25 cellular contexts compared by ENCODE assay signal in the genomic region with DNA sequence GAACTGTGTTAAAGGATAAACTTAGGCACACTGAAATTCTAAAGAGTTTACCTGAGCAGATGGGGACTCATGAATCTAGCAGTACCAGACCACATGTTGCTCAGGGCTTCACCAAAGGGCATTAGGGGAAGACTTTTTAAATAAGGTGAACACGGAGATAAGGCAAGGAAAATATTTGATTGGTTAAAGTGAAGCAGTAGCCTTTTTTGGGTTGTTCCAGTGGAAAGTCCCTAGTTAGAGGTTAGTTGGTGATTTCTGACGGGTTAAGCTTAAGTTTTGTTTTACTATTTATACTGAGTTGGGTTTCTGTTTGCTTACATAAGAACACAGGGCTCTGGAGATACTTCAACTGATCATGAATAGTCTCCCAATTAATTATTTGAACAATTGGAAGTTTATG.
A peak's percentile ranks its signal among the peaks of the same experiment; 100 is the strongest.
DNase-seq lines count a peak whose midpoint lies in the region; ATAC-seq, FAIRE-seq and TF ChIP-seq lines count a peak whose summit lies in the region.
"Had no signal": no experiment of that assay in that cellular context is flagged by ENCODE, and none has a peak within 500 bp of the region (broad histone marks: within the 10 kb centered on the region; RNA-seq: fewer than 3 reads in every experiment).

No MANE protein-coding gene starts in this region.

- no peak overlapping the region for H3K23ac ChIP-seq in mesenchymal stem cell (ENCODE audit: low read length in 2 of 2)

- H3K36me3 Mint-ChIP-seq in activated naive CD4-positive, alpha-beta T cell treated with anti-CD3 and anti-CD28 coated beads, Interleukin-2, amount 50 U/mL, for 72 hours, result no peaks in the 10 kb centered on the region
- peaks cover 0 to 3% (median 0%) of the 10 kb centered on the region in 3 donors for H3K36me3 Mint-ChIP-seq in naive thymus-derived CD8-positive, alpha-beta T cell
- H3K36me3 Mint-ChIP-seq: activated naive CD8-positive, alpha-beta T cell had no signal

- DNase-seq in D721Med (ENCODE audit: insufficient read length, low spot score) (no peak), mesenchymal stem cell (no peak), BE2C (no peak)
- no peak for DNase-seq in activated naive CD4-positive, alpha-beta T cell treated with anti-CD3 and anti-CD28 coated beads, Interleukin-2, amount 50 U/mL, for 72 hours (ENCODE audit: low spot score in 2 of 2)
- DNase-seq in naive thymus-derived CD8-positive, alpha-beta T cell, result no peak
- DNase-seq: activated T-cell treated with anti-CD3 and anti-CD28 coated beads, Interleukin-2, amount 50 U/mL, for 4 hours; body of pancreas; heart left ventricle; immature natural killer cell; lower lobe of right lung; NCI-H1092 treated with DMSO at 0.1 percent for 48 hours; NCI-H2081; NCI-H446; stimulated activated CD4-positive, alpha-beta T cell treated with anti-CD3 and anti-CD28 coated beads, Interleukin-4, amount 100 ng/mL, for 4 hours; T1000; upper lobe of left lung had no signal

- peaks cover 0 to 1% (median 0%) of the 10 kb centered on the region in 5 donors for H3K27me3 Mint-ChIP-seq in naive thymus-derived CD8-positive, alpha-beta T cell
- H3K27me3 Mint-ChIP-seq: activated naive CD8-positive, alpha-beta T cell had no signal

- H3K36me3 ChIP-seq in mesenchymal stem cell (ENCODE audit: control insufficient read depth in 1 of 2, insufficient read depth in 2 of 2, low read depth in 1 of 2, low read length in 2 of 2) (no peaks in the 10 kb centered on the region), BE2C (no peaks in the 10 kb centered on the region)
- H3K36me3 ChIP-seq: BLaER1, heart left ventricle, lower lobe of right lung, upper lobe of left lung had no signal

- H3K4me1 ChIP-seq in mesenchymal stem cell (ENCODE audit: control insufficient read depth, insufficient read depth, low read depth, low read length) (no peaks in the 10 kb centered on the region), BE2C (no peaks in the 10 kb centered on the region)
- H3K4me1 ChIP-seq: BLaER1, body of pancreas, heart left ventricle, lower lobe of right lung, upper lobe of left lung had no signal

- ATAC-seq in GM19023 (IDR thresholded peaks at IDR 0.05; ENCODE audit: unreplicated experiment) (peak; percentile 72), HG02610 (IDR thresholded peaks at IDR 0.05; ENCODE audit: unreplicated experiment) (peak; percentile 75), HG03159 (IDR thresholded peaks at IDR 0.05; ENCODE audit: unreplicated experiment) (peak; percentile 57)
- no peak for ATAC-seq in activated naive CD4-positive, alpha-beta T cell treated with anti-CD3 and anti-CD28 coated beads, Interleukin-2, amount 50 U/mL, for 72 hours
- ATAC-seq in naive thymus-derived CD8-positive, alpha-beta T cell, result no peak
- ATAC-seq: activated T-cell treated with anti-CD3 and anti-CD28 coated beads, Interleukin-2, amount 50 U/mL, for 4 hours; body of pancreas; heart left ventricle; lower lobe of right lung had no signal

- H2BK15ac ChIP-seq in mesenchymal stem cell (ENCODE audit: low read depth, poor library complexity, severe bottlenecking), result no peak overlapping the region

- H3K27ac Mint-ChIP-seq in activated naive CD4-positive, alpha-beta T cell treated with anti-CD3 and anti-CD28 coated beads, Interleukin-2, amount 50 U/mL, for 72 hours, result no peak overlapping the region
- H3K27ac Mint-ChIP-seq in naive thymus-derived CD8-positive, alpha-beta T cell, result no peak overlapping the region
- H3K27ac Mint-ChIP-seq: activated naive CD8-positive, alpha-beta T cell; immature natural killer cell had no signal

- H3K18ac ChIP-seq in mesenchymal stem cell (ENCODE audit: low read depth in 1 of 2, low read length in 2 of 2), result no peak overlapping the region

- H3K9me3 ChIP-seq in mesenchymal stem cell (ENCODE audit: control insufficient read depth, low read length), result peaks cover 12% of the 10 kb centered on the region
- no peaks in the 10 kb centered on the region for H3K9me3 ChIP-seq in BE2C
- H3K9me3 ChIP-seq: BLaER1, body of pancreas, lower lobe of right lung, upper lobe of left lung had no signal

- no peaks in the 10 kb centered on the region for H3K27me3 ChIP-seq in mesenchymal stem cell (ENCODE audit: control insufficient read depth in 1 of 2, insufficient read depth in 1 of 2, low read length in 2 of 2)
- H3K27me3 ChIP-seq in BE2C, result no peaks in the 10 kb centered on the region
- H3K27me3 ChIP-seq: BLaER1, body of pancreas, heart left ventricle, upper lobe of left lung had no signal

- 34% methylated on average over 2 of the region's 2 CpGs for whole genome bisulfite sequencing in mesenchymal stem cell

- no peak overlapping the region for H2BK120ac ChIP-seq in mesenchymal stem cell (ENCODE audit: low read depth, low read length)

- H3K27ac ChIP-seq in mesenchymal stem cell (ENCODE audit: low read length, poor library complexity, severe bottlenecking), result no peak overlapping the region
- H3K27ac ChIP-seq: 22Rv1, BLaER1, body of pancreas, heart left ventricle, lower lobe of right lung, SK-N-MC, upper lobe of left lung had no signal

- peak; percentile 61 for FAIRE-seq in D721Med (lab: Jason Lieb, UNC)
- FAIRE-seq: endometrium, GM19239 had no signal

- no peak overlapping the region for H2BK5ac ChIP-seq in mesenchymal stem cell (ENCODE audit: low read depth, low read length, poor library complexity, severe bottlenecking)

- H2AFZ ChIP-seq in mesenchymal stem cell (ENCODE audit: low read depth, low read length), result no peak overlapping the region

- no peak overlapping the region for H4K91ac ChIP-seq in mesenchymal stem cell (ENCODE audit: low read length)

- no peak overlapping the region for H2AK5ac ChIP-seq in mesenchymal stem cell (ENCODE audit: low read length, severe bottlenecking)

- H3K14ac ChIP-seq in mesenchymal stem cell (ENCODE audit: low read length in 2 of 2), result no peak overlapping the region

- H3K4me3 ChIP-seq in mesenchymal stem cell (ENCODE audit: insufficient read depth in 1 of 2, low read depth in 1 of 2, low read length in 2 of 2) (no peak overlapping the region), BE2C (ENCODE audit: low read depth, low read length) (no peak overlapping the region)
- H3K4me3 ChIP-seq: BLaER1, body of pancreas, heart left ventricle, lower lobe of right lung, SK-N-MC, upper lobe of left lung had no signal

- H3K4me1 Mint-ChIP-seq in naive thymus-derived CD8-positive, alpha-beta T cell, result no peaks in the 10 kb centered on the region
- H3K4me1 Mint-ChIP-seq: immature natural killer cell had no signal

- no peak overlapping the region for H3K4me3 Mint-ChIP-seq in naive thymus-derived CD8-positive, alpha-beta T cell
- H3K4me3 Mint-ChIP-seq: activated naive CD8-positive, alpha-beta T cell; activated T-cell treated with anti-CD3 and anti-CD28 coated beads, Interleukin-2, amount 50 U/mL, for 4 hours; immature natural killer cell had no signal

- H2BK12ac ChIP-seq in mesenchymal stem cell (ENCODE audit: low read length in 2 of 2), result no peak overlapping the region

- POLR2A ChIA-PET in naive thymus-derived CD8-positive, alpha-beta T cell (lab: Charles Lee), result no interaction called here

- H3K9me3 Mint-ChIP-seq in activated naive CD4-positive, alpha-beta T cell treated with anti-CD3 and anti-CD28 coated beads, Interleukin-2, amount 50 U/mL, for 72 hours, result peaks cover 0 to 5% of the 10 kb centered on the region in 2 donors
- peaks cover 0 to 7% (median 0%) of the 10 kb centered on the region in 9 donors for H3K9me3 Mint-ChIP-seq in naive thymus-derived CD8-positive, alpha-beta T cell
- H3K9me3 Mint-ChIP-seq: activated T-cell treated with anti-CD3 and anti-CD28 coated beads, Interleukin-2, amount 50 U/mL, for 4 hours had no signal

- no peaks in the 10 kb centered on the region for H3K79me1 ChIP-seq in mesenchymal stem cell (replicated peaks; ENCODE audit: low read length, poor library complexity, severe bottlenecking)

- no peak overlapping the region for H4K8ac ChIP-seq in mesenchymal stem cell (ENCODE audit: low read length)

- no peak for TF ChIP-seq CTCF in D721Med (IDR thresholded peaks at IDR 0.05; ENCODE audit: insufficient read depth, missing control alignments)
- no peak for TF ChIP-seq CTCF in BE2C (IDR thresholded peaks at IDR 0.05; ENCODE audit: low read depth, low read length)

- H3K9ac ChIP-seq in mesenchymal stem cell (ENCODE audit: low read length), result no peak overlapping the region
- H3K9ac ChIP-seq: BLaER1 had no signal

- no peak overlapping the region for H3K4ac ChIP-seq in mesenchymal stem cell (ENCODE audit: low read depth in 1 of 2, low read length in 2 of 2)

- no peak overlapping the region for H3K4me2 ChIP-seq in mesenchymal stem cell (ENCODE audit: low read length, poor library complexity, severe bottlenecking)
- H3K4me2 ChIP-seq: BLaER1 had no signal

Comparison
In these comparisons a context has a peak if more than half of its experiments do, and no peak if none do; other contexts are left out.
1. ATAC-seq: peak in GM19023 (single experiment), HG02610 (single experiment) and HG03159 (single experiment); none in activated naive CD4-positive, alpha-beta T cell treated with anti-CD3 and anti-CD28 coated beads, Interleukin-2, amount 50 U/mL, for 72 hours (0 of 2) and naive thymus-derived CD8-positive, alpha-beta T cell (0 of 2).